1 cellular context compared by ENCODE assay signal in the genomic region with DNA sequence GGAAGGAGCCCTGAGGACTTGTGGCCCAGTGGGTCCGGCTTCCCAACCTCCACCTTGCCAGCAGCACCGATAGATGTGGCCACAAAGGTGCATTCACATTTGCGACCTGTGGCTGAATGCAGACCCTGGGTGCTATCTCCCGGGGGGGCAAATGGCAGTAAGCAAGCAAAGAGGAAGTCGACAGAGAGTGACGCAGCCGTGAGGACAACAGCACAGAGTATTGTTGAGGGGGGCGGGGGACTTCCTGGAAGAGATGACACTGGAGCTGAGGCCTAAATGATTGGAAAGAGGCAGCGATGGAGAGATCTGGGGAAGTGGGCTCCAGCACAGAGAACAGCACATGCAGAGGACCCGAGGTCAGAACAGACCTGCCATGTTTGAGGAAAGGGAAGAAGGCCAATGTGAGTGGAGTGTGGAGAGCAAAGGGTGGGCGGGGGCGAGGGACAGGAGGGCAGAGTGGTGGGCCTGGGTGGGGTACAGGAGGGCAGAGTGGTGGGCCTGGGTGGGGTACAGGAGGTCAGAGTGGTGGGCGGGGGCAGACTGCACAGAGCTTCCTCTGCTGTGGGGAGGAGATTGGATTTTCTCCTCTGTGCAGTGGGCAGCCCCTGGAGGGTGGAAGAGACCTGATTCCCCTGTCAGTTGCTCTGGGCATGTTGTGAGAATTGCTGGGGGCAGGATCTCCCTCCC.
TF ChIP-seq lines count a peak whose summit lies in the region.

No MANE protein-coding gene starts in this region.

TF ChIP-seq in SK-N-SH, 30 proteins besides CTCF, POLR2A, EP300 and RAD21 (continued from another document):
- TF ChIP-seq, protein P1, sequence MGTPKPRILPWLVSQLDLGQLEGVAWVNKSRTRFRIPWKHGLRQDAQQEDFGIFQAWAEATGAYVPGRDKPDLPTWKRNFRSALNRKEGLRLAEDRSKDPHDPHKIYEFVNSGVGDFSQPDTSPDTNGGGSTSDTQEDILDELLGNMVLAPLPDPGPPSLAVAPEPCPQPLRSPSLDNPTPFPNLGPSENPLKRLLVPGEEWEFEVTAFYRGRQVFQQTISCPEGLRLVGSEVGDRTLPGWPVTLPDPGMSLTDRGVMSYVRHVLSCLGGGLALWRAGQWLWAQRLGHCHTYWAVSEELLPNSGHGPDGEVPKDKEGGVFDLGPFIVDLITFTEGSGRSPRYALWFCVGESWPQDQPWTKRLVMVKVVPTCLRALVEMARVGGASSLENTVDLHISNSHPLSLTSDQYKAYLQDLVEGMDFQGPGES (IDR thresholded peaks at IDR 0.05; ENCODE audit: low read depth, low read length): no peak
